In genomic region chr6:154414021-154414813, GRCh38 we compare ENCODE assay signal across 1 cellular context.
TF ChIP-seq lines count a peak whose summit lies in the region.

No MANE protein-coding gene starts in this region.

TF ChIP-seq in HepG2, 621 proteins besides CTCF, POLR2A, EP300 and RAD21 (continued from another document and continues in another):
- no peak for TF ChIP-seq AGO2 (optimal IDR thresholded peaks at IDR 0.05; ENCODE audit: low read depth, low read length)
- TF ChIP-seq, protein P1, sequence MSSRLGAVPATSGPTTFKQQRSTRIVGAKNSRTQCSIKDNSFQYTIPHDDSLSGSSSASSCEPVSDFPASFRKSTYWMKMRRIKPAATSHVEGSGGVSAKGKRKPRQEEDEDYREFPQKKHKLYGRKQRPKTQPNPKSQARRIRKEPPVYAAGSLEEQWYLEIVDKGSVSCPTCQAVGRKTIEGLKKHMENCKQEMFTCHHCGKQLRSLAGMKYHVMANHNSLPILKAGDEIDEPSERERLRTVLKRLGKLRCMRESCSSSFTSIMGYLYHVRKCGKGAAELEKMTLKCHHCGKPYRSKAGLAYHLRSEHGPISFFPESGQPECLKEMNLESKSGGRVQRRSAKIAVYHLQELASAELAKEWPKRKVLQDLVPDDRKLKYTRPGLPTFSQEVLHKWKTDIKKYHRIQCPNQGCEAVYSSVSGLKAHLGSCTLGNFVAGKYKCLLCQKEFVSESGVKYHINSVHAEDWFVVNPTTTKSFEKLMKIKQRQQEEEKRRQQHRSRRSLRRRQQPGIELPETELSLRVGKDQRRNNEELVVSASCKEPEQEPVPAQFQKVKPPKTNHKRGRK (CRISPR knock-in tag; IDR thresholded peaks at IDR 0.05), result no peak
- no peak for TF ChIP-seq ISX (CRISPR knock-in tag; conservative IDR thresholded peaks at IDR 0.05)
- TF ChIP-seq EZH2 (conservative IDR thresholded peaks at IDR 0.05; ENCODE audit: low read depth, low read length), result no peak
- no peak for TF ChIP-seq ZFP90 (CRISPR knock-in tag; IDR thresholded peaks at IDR 0.05; ENCODE audit: borderline replicate concordance)
- TF ChIP-seq HDAC6 (IDR thresholded peaks at IDR 0.05; ENCODE audit: low read depth, low read length), result no peak
- no peak for TF ChIP-seq ZNF841 (CRISPR knock-in tag; IDR thresholded peaks at IDR 0.05; ENCODE audit: borderline replicate concordance)
- peak; percentile 65; the same call in 1 of the 2 replicates for TF ChIP-seq RCOR2 (CRISPR knock-in tag; IDR thresholded peaks at IDR 0.05)
- TF ChIP-seq, protein P2, sequence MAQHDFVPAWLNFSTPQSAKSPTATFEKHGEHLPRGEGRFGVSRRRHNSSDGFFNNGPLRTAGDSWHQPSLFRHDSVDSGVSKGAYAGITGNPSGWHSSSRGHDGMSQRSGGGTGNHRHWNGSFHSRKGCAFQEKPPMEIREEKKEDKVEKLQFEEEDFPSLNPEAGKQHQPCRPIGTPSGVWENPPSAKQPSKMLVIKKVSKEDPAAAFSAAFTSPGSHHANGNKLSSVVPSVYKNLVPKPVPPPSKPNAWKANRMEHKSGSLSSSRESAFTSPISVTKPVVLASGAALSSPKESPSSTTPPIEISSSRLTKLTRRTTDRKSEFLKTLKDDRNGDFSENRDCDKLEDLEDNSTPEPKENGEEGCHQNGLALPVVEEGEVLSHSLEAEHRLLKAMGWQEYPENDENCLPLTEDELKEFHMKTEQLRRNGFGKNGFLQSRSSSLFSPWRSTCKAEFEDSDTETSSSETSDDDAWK (CRISPR knock-in tag; IDR thresholded peaks at IDR 0.05), result no peak
- TF ChIP-seq CC2D1A (CRISPR knock-in tag; IDR thresholded peaks at IDR 0.05), result no peak
- no peak for TF ChIP-seq TAF1 (CRISPR knock-in tag; IDR thresholded peaks at IDR 0.05)
- TF ChIP-seq, protein P3, sequence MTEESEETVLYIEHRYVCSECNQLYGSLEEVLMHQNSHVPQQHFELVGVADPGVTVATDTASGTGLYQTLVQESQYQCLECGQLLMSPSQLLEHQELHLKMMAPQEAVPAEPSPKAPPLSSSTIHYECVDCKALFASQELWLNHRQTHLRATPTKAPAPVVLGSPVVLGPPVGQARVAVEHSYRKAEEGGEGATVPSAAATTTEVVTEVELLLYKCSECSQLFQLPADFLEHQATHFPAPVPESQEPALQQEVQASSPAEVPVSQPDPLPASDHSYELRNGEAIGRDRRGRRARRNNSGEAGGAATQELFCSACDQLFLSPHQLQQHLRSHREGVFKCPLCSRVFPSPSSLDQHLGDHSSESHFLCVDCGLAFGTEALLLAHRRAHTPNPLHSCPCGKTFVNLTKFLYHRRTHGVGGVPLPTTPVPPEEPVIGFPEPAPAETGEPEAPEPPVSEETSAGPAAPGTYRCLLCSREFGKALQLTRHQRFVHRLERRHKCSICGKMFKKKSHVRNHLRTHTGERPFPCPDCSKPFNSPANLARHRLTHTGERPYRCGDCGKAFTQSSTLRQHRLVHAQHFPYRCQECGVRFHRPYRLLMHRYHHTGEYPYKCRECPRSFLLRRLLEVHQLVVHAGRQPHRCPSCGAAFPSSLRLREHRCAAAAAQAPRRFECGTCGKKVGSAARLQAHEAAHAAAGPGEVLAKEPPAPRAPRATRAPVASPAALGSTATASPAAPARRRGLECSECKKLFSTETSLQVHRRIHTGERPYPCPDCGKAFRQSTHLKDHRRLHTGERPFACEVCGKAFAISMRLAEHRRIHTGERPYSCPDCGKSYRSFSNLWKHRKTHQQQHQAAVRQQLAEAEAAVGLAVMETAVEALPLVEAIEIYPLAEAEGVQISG (CRISPR knock-in tag; IDR thresholded peaks at IDR 0.05), result no peak
- TF ChIP-seq ZFYVE20 (CRISPR knock-in tag; IDR thresholded peaks at IDR 0.05; ENCODE audit: borderline replicate concordance, low read depth), result no peak
- no peak for TF ChIP-seq CBX1 (IDR thresholded peaks at IDR 0.05; ENCODE audit: low read depth)
- no peak for TF ChIP-seq ZNF549 (CRISPR knock-in tag; IDR thresholded peaks at IDR 0.05)
- TF ChIP-seq ZNF792 (CRISPR knock-in tag; IDR thresholded peaks at IDR 0.05), result no peak
- TF ChIP-seq POLR2G (IDR thresholded peaks at IDR 0.05; ENCODE audit: low read depth, low read length), result no peak
- no peak for TF ChIP-seq NFYB (CRISPR knock-in tag; IDR thresholded peaks at IDR 0.05)
- no peak for TF ChIP-seq ZNF557 (CRISPR knock-in tag; IDR thresholded peaks at IDR 0.05)
- TF ChIP-seq, protein P4, sequence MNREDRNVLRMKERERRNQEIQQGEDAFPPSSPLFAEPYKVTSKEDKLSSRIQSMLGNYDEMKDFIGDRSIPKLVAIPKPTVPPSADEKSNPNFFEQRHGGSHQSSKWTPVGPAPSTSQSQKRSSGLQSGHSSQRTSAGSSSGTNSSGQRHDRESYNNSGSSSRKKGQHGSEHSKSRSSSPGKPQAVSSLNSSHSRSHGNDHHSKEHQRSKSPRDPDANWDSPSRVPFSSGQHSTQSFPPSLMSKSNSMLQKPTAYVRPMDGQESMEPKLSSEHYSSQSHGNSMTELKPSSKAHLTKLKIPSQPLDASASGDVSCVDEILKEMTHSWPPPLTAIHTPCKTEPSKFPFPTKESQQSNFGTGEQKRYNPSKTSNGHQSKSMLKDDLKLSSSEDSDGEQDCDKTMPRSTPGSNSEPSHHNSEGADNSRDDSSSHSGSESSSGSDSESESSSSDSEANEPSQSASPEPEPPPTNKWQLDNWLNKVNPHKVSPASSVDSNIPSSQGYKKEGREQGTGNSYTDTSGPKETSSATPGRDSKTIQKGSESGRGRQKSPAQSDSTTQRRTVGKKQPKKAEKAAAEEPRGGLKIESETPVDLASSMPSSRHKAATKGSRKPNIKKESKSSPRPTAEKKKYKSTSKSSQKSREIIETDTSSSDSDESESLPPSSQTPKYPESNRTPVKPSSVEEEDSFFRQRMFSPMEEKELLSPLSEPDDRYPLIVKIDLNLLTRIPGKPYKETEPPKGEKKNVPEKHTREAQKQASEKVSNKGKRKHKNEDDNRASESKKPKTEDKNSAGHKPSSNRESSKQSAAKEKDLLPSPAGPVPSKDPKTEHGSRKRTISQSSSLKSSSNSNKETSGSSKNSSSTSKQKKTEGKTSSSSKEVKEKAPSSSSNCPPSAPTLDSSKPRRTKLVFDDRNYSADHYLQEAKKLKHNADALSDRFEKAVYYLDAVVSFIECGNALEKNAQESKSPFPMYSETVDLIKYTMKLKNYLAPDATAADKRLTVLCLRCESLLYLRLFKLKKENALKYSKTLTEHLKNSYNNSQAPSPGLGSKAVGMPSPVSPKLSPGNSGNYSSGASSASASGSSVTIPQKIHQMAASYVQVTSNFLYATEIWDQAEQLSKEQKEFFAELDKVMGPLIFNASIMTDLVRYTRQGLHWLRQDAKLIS (CRISPR knock-in tag; IDR thresholded peaks at IDR 0.05), result no peak
- TF ChIP-seq ZBTB7A (CRISPR knock-in tag; IDR thresholded peaks at IDR 0.05), result no peak
- TF ChIP-seq ARNT (IDR thresholded peaks at IDR 0.05), result no peak
- TF ChIP-seq, protein P5, sequence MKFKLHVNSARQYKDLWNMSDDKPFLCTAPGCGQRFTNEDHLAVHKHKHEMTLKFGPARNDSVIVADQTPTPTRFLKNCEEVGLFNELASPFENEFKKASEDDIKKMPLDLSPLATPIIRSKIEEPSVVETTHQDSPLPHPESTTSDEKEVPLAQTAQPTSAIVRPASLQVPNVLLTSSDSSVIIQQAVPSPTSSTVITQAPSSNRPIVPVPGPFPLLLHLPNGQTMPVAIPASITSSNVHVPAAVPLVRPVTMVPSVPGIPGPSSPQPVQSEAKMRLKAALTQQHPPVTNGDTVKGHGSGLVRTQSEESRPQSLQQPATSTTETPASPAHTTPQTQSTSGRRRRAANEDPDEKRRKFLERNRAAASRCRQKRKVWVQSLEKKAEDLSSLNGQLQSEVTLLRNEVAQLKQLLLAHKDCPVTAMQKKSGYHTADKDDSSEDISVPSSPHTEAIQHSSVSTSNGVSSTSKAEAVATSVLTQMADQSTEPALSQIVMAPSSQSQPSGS (CRISPR knock-in tag; IDR thresholded peaks at IDR 0.05), result peak; percentile 81; the same call in 1 of the 2 replicates
- TF ChIP-seq MBNL3 (CRISPR knock-in tag; conservative IDR thresholded peaks at IDR 0.05), result no peak
- peak; percentile 72 for TF ChIP-seq HHEX (CRISPR knock-in tag; IDR thresholded peaks at IDR 0.05)
- TF ChIP-seq SSRP1 (CRISPR knock-in tag; IDR thresholded peaks at IDR 0.05), result no peak
- TF ChIP-seq, protein P6, sequence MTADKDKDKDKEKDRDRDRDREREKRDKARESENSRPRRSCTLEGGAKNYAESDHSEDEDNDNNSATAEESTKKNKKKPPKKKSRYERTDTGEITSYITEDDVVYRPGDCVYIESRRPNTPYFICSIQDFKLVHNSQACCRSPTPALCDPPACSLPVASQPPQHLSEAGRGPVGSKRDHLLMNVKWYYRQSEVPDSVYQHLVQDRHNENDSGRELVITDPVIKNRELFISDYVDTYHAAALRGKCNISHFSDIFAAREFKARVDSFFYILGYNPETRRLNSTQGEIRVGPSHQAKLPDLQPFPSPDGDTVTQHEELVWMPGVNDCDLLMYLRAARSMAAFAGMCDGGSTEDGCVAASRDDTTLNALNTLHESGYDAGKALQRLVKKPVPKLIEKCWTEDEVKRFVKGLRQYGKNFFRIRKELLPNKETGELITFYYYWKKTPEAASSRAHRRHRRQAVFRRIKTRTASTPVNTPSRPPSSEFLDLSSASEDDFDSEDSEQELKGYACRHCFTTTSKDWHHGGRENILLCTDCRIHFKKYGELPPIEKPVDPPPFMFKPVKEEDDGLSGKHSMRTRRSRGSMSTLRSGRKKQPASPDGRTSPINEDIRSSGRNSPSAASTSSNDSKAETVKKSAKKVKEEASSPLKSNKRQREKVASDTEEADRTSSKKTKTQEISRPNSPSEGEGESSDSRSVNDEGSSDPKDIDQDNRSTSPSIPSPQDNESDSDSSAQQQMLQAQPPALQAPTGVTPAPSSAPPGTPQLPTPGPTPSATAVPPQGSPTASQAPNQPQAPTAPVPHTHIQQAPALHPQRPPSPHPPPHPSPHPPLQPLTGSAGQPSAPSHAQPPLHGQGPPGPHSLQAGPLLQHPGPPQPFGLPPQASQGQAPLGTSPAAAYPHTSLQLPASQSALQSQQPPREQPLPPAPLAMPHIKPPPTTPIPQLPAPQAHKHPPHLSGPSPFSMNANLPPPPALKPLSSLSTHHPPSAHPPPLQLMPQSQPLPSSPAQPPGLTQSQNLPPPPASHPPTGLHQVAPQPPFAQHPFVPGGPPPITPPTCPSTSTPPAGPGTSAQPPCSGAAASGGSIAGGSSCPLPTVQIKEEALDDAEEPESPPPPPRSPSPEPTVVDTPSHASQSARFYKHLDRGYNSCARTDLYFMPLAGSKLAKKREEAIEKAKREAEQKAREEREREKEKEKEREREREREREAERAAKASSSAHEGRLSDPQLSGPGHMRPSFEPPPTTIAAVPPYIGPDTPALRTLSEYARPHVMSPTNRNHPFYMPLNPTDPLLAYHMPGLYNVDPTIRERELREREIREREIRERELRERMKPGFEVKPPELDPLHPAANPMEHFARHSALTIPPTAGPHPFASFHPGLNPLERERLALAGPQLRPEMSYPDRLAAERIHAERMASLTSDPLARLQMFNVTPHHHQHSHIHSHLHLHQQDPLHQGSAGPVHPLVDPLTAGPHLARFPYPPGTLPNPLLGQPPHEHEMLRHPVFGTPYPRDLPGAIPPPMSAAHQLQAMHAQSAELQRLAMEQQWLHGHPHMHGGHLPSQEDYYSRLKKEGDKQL (CRISPR knock-in tag; IDR thresholded peaks at IDR 0.05; ENCODE audit: low read depth), result 0 out of 2 replicates have a peak, but pooled peaks have one; percentile 63
- no peak for TF ChIP-seq ZNF724P (CRISPR knock-in tag; IDR thresholded peaks at IDR 0.05; ENCODE audit: borderline replicate concordance)
- TF ChIP-seq ZNF207 (IDR thresholded peaks at IDR 0.05; ENCODE audit: borderline replicate concordance), result no peak
- no peak for TF ChIP-seq SOX13 (IDR thresholded peaks at IDR 0.05)
- TF ChIP-seq SOX13 (CRISPR knock-in tag; conservative IDR thresholded peaks at IDR 0.05 in 1 of 2, IDR thresholded peaks at IDR 0.05 in 1 of 2), result peak in 1 of 2 experiments; percentile 82; a peak in 2 of 4 replicates
- peak; percentile 92 for TF ChIP-seq SP5 (CRISPR knock-in tag; IDR thresholded peaks at IDR 0.05; ENCODE audit: borderline replicate concordance, low read depth)
- TF ChIP-seq ZNF563 (CRISPR knock-in tag; IDR thresholded peaks at IDR 0.05), result no peak
- TF ChIP-seq SALL1 (CRISPR knock-in tag; IDR thresholded peaks at IDR 0.05), result peak; percentile 71
- TF ChIP-seq ZNF317 (CRISPR knock-in tag; IDR thresholded peaks at IDR 0.05), result no peak
- TF ChIP-seq JUND (CRISPR knock-in tag; IDR thresholded peaks at IDR 0.05), result peak; percentile 22; the same call in 1 of the 2 replicates
- TF ChIP-seq ARNT2 (CRISPR knock-in tag; IDR thresholded peaks at IDR 0.05; ENCODE audit: low read depth), result no peak
- TF ChIP-seq ADNP (CRISPR knock-in tag; IDR thresholded peaks at IDR 0.05), result no peak
- no peak for TF ChIP-seq ATAD3A (CRISPR knock-in tag; IDR thresholded peaks at IDR 0.05)
- TF ChIP-seq FIP1L1 (IDR thresholded peaks at IDR 0.05; ENCODE audit: borderline replicate concordance, insufficient read depth, low read depth, low read length), result no peak
- TF ChIP-seq TBP (CRISPR knock-in tag; IDR thresholded peaks at IDR 0.05), result no peak
- no peak for TF ChIP-seq NR0B2 (CRISPR knock-in tag; IDR thresholded peaks at IDR 0.05)
- no peak for TF ChIP-seq MYC (CRISPR knock-in tag; IDR thresholded peaks at IDR 0.05; ENCODE audit: borderline replicate concordance)
- no peak for TF ChIP-seq NONO (IDR thresholded peaks at IDR 0.05)
- no peak for TF ChIP-seq NONO (CRISPR knock-in tag; conservative IDR thresholded peaks at IDR 0.05)
- no peak for TF ChIP-seq TRIM22 (IDR thresholded peaks at IDR 0.05)
